8 cellular contexts compared by ENCODE assay signal in the genomic region with DNA sequence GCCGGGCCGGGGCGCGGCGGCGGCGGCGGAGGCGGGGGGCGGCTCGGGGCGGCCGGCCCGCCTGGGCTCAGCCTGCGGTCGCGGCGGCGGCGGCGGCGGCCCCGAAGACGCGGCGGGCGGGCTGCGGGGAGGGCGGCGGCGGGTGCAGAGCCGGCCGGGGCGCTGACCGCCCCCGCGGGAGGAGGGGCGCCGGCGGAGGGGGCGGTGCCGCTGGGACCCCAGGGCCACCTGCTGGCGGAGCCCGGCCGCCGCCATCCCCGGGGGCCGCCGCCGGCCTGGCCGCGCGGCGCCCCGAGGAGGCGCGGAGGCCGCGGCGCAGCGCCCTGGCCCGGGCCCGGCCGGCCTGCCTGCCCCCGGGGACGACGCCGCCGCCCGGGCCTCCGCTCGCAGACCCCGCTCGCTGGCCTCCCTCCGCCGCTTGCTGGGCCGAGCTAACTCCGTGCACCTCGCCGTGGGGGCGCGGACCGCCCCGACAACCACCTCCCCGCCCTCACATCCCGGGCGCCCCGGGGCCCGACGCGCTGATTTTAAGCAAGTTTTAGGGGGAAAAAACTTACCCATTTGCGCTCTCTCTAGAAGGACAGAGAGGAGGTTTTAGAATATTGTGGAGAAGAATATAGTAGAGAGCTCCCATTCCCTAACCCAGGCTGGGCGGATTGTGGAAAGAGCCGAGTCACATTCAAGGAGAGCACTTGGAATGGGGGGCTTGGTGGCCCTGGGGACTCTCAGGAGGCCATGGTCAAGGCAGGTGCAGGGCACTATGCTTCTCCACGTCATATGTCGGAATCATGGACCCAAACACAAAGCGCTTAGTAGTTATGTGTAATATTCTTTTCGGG. TPM values are rescaled to one million over a fixed set of nuclear protein-coding genes. Genes with fewer than 3 reads are reported as not detected.
DNase-seq lines count a peak whose midpoint lies in the region; ATAC-seq and TF ChIP-seq lines count a peak whose summit lies in the region.

A gene with protein sequence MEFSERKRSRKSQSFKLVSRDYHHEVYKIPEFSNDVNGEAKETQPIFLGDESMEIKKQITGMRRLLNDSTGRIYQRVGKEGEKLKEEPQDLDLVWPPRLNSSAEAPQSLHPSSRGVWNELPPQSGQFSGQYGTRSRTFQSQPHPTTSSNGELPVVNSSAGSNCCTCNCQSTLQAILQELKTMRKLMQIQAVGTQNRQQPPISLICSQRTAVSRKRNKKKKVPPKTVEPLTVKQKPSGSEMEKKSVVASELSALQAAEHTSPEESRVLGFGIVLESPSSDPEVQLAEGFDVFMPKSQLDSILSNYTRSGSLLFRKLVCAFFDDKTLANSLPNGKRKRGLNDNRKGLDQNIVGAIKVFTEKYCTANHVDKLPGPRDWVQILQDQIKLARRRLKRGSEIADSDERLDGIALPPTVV (minus strand): TSS at position 140 of the 839 bp plus-strand sequence. CDS start 481 bp downstream, outside the sequence.

- no peaks in the 10 kb centered on the region for H3K9me2 ChIP-seq in PC-3 (replicated peaks; ENCODE audit: low read length)

- H3K4me2 ChIP-seq in PC-3 (ENCODE audit: low read length), result peak within 1 kb of the TSS; percentile 81

- peak within 1 kb of the TSS; percentile 69 for H3K4me3 ChIP-seq in PC-3 (ENCODE audit: low read length)
- peak within 1 kb of the TSS; percentile 62 for H3K4me3 ChIP-seq in lower lobe of right lung

- H3K4me1 ChIP-seq in PC-3 (ENCODE audit: insufficient read depth, low read length) (peaks cover 2% of the 10 kb centered on the region; the same call in 1 of the 2 replicates), lower lobe of right lung (peaks cover 19% of the 10 kb centered on the region)

- H2AFZ ChIP-seq in PC-3 (ENCODE audit: low read length), result peak within 1 kb of the TSS; percentile 72

- CTCF ChIA-PET in PC-3 (lab: Charles Lee), result no interaction called here

- H3K36me3 ChIP-seq in PC-3 (ENCODE audit: low read depth, low read length), result no peaks in the 10 kb centered on the region
- H3K36me3 ChIP-seq in lower lobe of right lung, result no peaks in the 10 kb centered on the region

- H3K9me3 ChIP-seq in PC-3 (ENCODE audit: low read length), result no peaks in the 10 kb centered on the region
- no peaks in the 10 kb centered on the region for H3K9me3 ChIP-seq in lower lobe of right lung

- POLR2A ChIA-PET in PC-3 (lab: Charles Lee; ENCODE audit: unreplicated experiment), result no interaction called here

- no peak within 1 kb of the TSS for H3K9ac ChIP-seq in PC-3 (ENCODE audit: low read length)

- BruUV-seq in PC-3 (replicated peaks; lab: Mats Ljungman, UMichigan), result no TSS peak

- no peaks in the 10 kb centered on the region for H4K20me1 ChIP-seq in PC-3 (ENCODE audit: low read length)

- no peaks in the 10 kb centered on the region for H3K79me2 ChIP-seq in PC-3 (ENCODE audit: low read length)

- TF ChIP-seq CTCF in PC-3 (conservative IDR thresholded peaks at IDR 0.05; ENCODE audit: low read depth, low read length) (no peak), lower lobe of right lung (IDR thresholded peaks at IDR 0.05) (no peak)

- ATAC-seq in PC-3 (peak; percentile 70), lower lobe of right lung (peak; percentile 87 to 89), HG03457 (IDR thresholded peaks at IDR 0.05; ENCODE audit: unreplicated experiment) (no peak)

- H3K27me3 ChIP-seq in PC-3 (ENCODE audit: low read length) (no peaks in the 10 kb centered on the region), lower lobe of right lung (ENCODE audit: low read depth) (no peaks in the 10 kb centered on the region)

- H3K27ac ChIP-seq in PC-3 (ENCODE audit: low read length), result no peak within 1 kb of the TSS
- peak within 1 kb of the TSS; percentile 60 for H3K27ac ChIP-seq in lower lobe of right lung
- no peak within 1 kb of the TSS for H3K27ac ChIP-seq in temporal lobe (ENCODE audit: low read depth, low read length)

- H3F3A ChIP-seq in PC-3 (ENCODE audit: low read length, unreplicated experiment), result no peaks in the 10 kb centered on the region

- intact Hi-C loops in PC-3 (cut with micrococcal nuclease), result no loop called here
- intact Hi-C loops in lower lobe of right lung (cut with DNase I), result no loop called here

- peak; percentile 42 for DNase-seq in NCI-H748 (lab: John Stamatoyannopoulos, UW; ENCODE audit: unreplicated experiment)
- DNase-seq in NCI-H748 treated with DMSO at 0.1 percent for 48 hours (lab: John Stamatoyannopoulos, UW), result no peak
- peak; percentile 16 for DNase-seq in PC-3
- DNase-seq in ecto neural progenitor cell (ENCODE audit: low spot score), result peak; percentile 58
- DNase-seq in lower lobe of right lung, result peak; percentile 59
- no peak for DNase-seq in NCI-H2029 treated with DMSO at 0.1 percent for 48 hours (lab: John Stamatoyannopoulos, UW)

RNA-seq across cellular contexts. Expression of the gene that starts here (rescaled TPM):
- total RNA-seq in PC-3 (2014; rRNA removed) (1.2 and 2.6 TPM in 2 replicates), lower lobe of right lung (16.9 TPM), temporal lobe (12.0 TPM)

Comparison
In these comparisons a context has a peak if more than half of its experiments do, and no peak if none do; other contexts are left out.
1. DNase-seq: peak in NCI-H748 (single experiment), PC-3 (single experiment), ecto neural progenitor cell (single experiment) and lower lobe of right lung (single experiment); none in NCI-H748 treated with DMSO at 0.1 percent for 48 hours (single experiment) and NCI-H2029 treated with DMSO at 0.1 percent for 48 hours (single experiment).